ENCODE assay signal across 24 cellular contexts in genomic region chr4:54367059-54367458, GRCh38.
"Had no signal": no experiment of that assay in that cellular context is flagged by ENCODE, and none has a peak within 500 bp of the region (broad histone marks: within the 10 kb centered on the region; RNA-seq: fewer than 3 reads in every experiment).

No MANE protein-coding gene starts in this region.

- H3K4me3 ChIP-seq: adrenal gland, ascending aorta, breast epithelium, coronary artery, esophagus muscularis mucosa, gastroesophageal sphincter, left ventricle myocardium inferior, neural progenitor cell, upper lobe of left lung had no signal

- H3K9me3 Mint-ChIP-seq: mesothelial cell of epicardium; naive thymus-derived CD8-positive, alpha-beta T cell had no signal

- H2AFZ ChIP-seq: neural progenitor cell had no signal

- H3K4me3 Mint-ChIP-seq: activated naive CD8-positive, alpha-beta T cell; activated T-helper 17 cell treated with anti-CD3 and anti-CD28 coated beads, Interleukin-2, amount 50 U/mL, for 72 hours; central memory CD8-positive, alpha-beta T cell; mesothelial cell of epicardium; naive thymus-derived CD8-positive, alpha-beta T cell; neural progenitor cell had no signal

- ATAC-seq: activated T-helper 17 cell treated with anti-CD3 and anti-CD28 coated beads, Interleukin-2, amount 50 U/mL, for 72 hours; gastroesophageal sphincter; naive thymus-derived CD8-positive, alpha-beta T cell; stimulated activated naive CD8-positive, alpha-beta T cell treated with anti-CD3 and anti-CD28 coated beads, Interleukin-15, Interleukin-2, amounts not matched to agents 100 U/mL and 50 U/mL, for 24 hours had no signal

- DNase-seq: activated CD4-positive, alpha-beta T cell treated with anti-CD3 and anti-CD28 coated beads for 48 hours; activated naive CD4-positive, alpha-beta T cell; activated T-cell treated with anti-CD3 and anti-CD28 coated beads, Interleukin-2, amount 50 U/mL, for 1 hour; adrenal gland; head of caudate nucleus; hypothalamus; left ventricle myocardium inferior; naive thymus-derived CD8-positive, alpha-beta T cell; retina; stimulated activated CD4-positive, alpha-beta T cell treated with anti-CD3 and anti-CD28 coated beads, Interleukin-12 subunit alpha, Interleukin-12 subunit beta, amount 100 ng/mL, for 4 hours; stimulated activated CD4-positive, alpha-beta T cell treated with anti-CD3 and anti-CD28 coated beads, Interleukin-4, amount 100 ng/mL, for 4 hours; stimulated activated naive CD8-positive, alpha-beta T cell treated with anti-CD3 and anti-CD28 coated beads, Interleukin-15, Interleukin-2, amounts not matched to agents 100 U/mL and 50 U/mL, for 24 hours; upper lobe of left lung had no signal

- H3K4me2 ChIP-seq: neural progenitor cell had no signal

- H3K4me1 ChIP-seq: adrenal gland, ascending aorta, breast epithelium, neural progenitor cell had no signal

- H3K9me3 ChIP-seq: adrenal gland, ascending aorta, breast epithelium, esophagus muscularis mucosa, gastroesophageal sphincter, left ventricle myocardium inferior, upper lobe of left lung had no signal

- H3K27me3 Mint-ChIP-seq: progenitor cell of endocrine pancreas had no signal

- H3K27ac ChIP-seq: adrenal gland, ascending aorta, breast epithelium, coronary artery, left ventricle myocardium inferior, neural progenitor cell had no signal

- H3K4me1 Mint-ChIP-seq: activated T-helper 17 cell treated with anti-CD3 and anti-CD28 coated beads, Interleukin-2, amount 50 U/mL, for 72 hours; central memory CD8-positive, alpha-beta T cell; naive thymus-derived CD8-positive, alpha-beta T cell had no signal

- H3K27me3 ChIP-seq: adrenal gland, ascending aorta, breast epithelium, esophagus muscularis mucosa, gastroesophageal sphincter, neural progenitor cell, upper lobe of left lung had no signal

- H3K36me3 Mint-ChIP-seq: activated naive CD8-positive, alpha-beta T cell; mesothelial cell of epicardium; naive thymus-derived CD8-positive, alpha-beta T cell; neural progenitor cell had no signal

- H3K27ac Mint-ChIP-seq: activated naive CD8-positive, alpha-beta T cell; activated T-helper 17 cell treated with anti-CD3 and anti-CD28 coated beads, Interleukin-2, amount 50 U/mL, for 72 hours; mesothelial cell of epicardium; naive thymus-derived CD8-positive, alpha-beta T cell; neural progenitor cell; progenitor cell of endocrine pancreas had no signal

- H3K36me3 ChIP-seq: adrenal gland, ascending aorta, breast epithelium, esophagus muscularis mucosa, gastroesophageal sphincter, left ventricle myocardium inferior, neural progenitor cell, upper lobe of left lung had no signal

- H3K9ac ChIP-seq: neural progenitor cell had no signal
